In the genomic region with DNA sequence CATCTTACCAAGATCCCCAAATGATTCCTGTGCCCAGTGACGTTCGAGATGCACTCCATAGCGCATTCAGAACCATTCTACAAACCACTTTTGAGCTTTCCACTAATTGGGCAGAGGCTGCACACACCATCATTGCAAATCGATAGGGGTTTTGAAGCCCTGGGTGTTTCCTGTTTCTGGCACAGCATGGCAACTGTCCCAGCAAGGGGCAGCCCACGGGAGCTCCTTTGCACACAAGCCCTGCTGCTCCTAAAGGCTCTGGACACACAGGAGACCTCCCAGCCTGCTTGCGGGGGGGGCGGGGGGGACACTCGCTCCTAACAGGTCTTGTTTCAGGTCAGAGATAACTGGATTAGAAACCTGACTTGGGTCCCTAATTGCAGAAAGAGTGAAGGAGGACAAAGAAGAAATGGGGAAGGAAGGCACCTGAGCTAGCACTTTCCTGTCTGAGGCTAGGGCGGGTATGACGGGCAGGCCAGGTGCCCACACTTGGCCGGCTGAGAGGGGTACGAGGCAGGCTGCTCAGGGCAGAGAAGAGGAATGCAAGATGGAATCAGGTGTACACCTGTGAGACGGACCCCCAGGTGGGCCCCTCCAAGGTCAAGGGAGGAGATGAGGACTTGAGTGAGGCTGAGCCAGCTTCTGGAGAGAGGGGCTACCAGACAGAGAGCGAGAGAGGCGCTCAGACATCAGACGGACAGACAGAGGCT, we compare ENCODE assay signal across 8 cellular contexts. TPM values are rescaled to one million over a fixed set of nuclear protein-coding genes. Genes with fewer than 3 reads are reported as not detected.
DNase-seq lines count a peak whose midpoint lies in the region; ATAC-seq and TF ChIP-seq lines count a peak whose summit lies in the region.

No MANE protein-coding gene starts in this region.

- H3K27me3 Mint-ChIP-seq in stimulated activated naive CD8-positive, alpha-beta T cell treated with anti-CD3 and anti-CD28 coated beads, Interleukin-15, Interleukin-2, amounts not matched to agents 100 ng/mL and 50 ng/mL, for 24 hours: peaks cover 10% of the 10 kb centered on the region
- no peaks in the 10 kb centered on the region for H3K27me3 Mint-ChIP-seq in naive thymus-derived CD8-positive, alpha-beta T cell

- H3K4me3 ChIP-seq in coronary artery: peak overlapping the region; percentile 90
- peak overlapping the region; percentile 50 to 64 for H3K4me3 ChIP-seq in vagina

- no peaks in the 10 kb centered on the region for H3K36me3 Mint-ChIP-seq in stimulated activated naive CD8-positive, alpha-beta T cell treated with anti-CD3 and anti-CD28 coated beads, Interleukin-15, Interleukin-2, amounts not matched to agents 100 ng/mL and 50 ng/mL, for 24 hours (ENCODE audit: low read depth)
- H3K36me3 Mint-ChIP-seq in naive thymus-derived CD8-positive, alpha-beta T cell: no peaks in the 10 kb centered on the region

- CTCF ChIA-PET in GM10248 (lab: Yijun Ruan, JAX): interaction anchor here (0.8 to 1.5 kb wide), 2 partner anchors 11 to 15 kb away, joined by 3 to 6 read pairs; no protein-coding TSS in a partner anchor

- POLR2A ChIA-PET in naive thymus-derived CD8-positive, alpha-beta T cell (lab: Charles Lee): interaction anchor here (0.7 to 1.2 kb wide), 2 partner anchors 17 to 30 kb away, joined by 3 to 5 read pairs; no protein-coding TSS in a partner anchor
- POLR2A ChIA-PET in GM10248 (lab: Yijun Ruan, JAX): no interaction called here

- H3K27me3 ChIP-seq in vagina: no peaks in the 10 kb centered on the region

- no peak for DNase-seq in stimulated activated naive CD8-positive, alpha-beta T cell treated with anti-CD3 and anti-CD28 coated beads, Interleukin-15, Interleukin-2, amounts not matched to agents 100 U/mL and 50 U/mL, for 24 hours
- DNase-seq in coronary artery (ENCODE audit: low spot score) (no peak), vagina (ENCODE audit: extremely low spot score in 2 of 2) (no peak), GM10248 (ENCODE audit: extremely low spot score) (no peak), NCI-H2196 treated with DMSO at 0.1 percent for 48 hours (lab: John Stamatoyannopoulos, UW; ENCODE audit: unreplicated experiment) (no peak)
- no peak for DNase-seq in naive thymus-derived CD8-positive, alpha-beta T cell

- TF ChIP-seq CTCF in coronary artery (IDR thresholded peaks at IDR 0.05) (no peak), vagina (IDR thresholded peaks at IDR 0.05) (no peak), GM10248 (IDR thresholded peaks at IDR 0.05; ENCODE audit: control extremely low read depth, extremely low read depth, low read depth, missing control alignments) (no peak)

- H3K9me3 Mint-ChIP-seq in stimulated activated naive CD8-positive, alpha-beta T cell treated with anti-CD3 and anti-CD28 coated beads, Interleukin-15, Interleukin-2, amounts not matched to agents 100 ng/mL and 50 ng/mL, for 24 hours: no peaks in the 10 kb centered on the region
- H3K9me3 Mint-ChIP-seq in naive thymus-derived CD8-positive, alpha-beta T cell: no peaks in the 10 kb centered on the region

- H3K36me3 ChIP-seq in vagina: no peaks in the 10 kb centered on the region

- intact Hi-C loops in vagina (cut with DNase I): no loop called here

- TF ChIP-seq POLR2A in vagina (IDR thresholded peaks at IDR 0.05): no peak

- H3K9me3 ChIP-seq in vagina: no peaks in the 10 kb centered on the region

- H3K4me3 Mint-ChIP-seq in stimulated activated naive CD8-positive, alpha-beta T cell treated with anti-CD3 and anti-CD28 coated beads, Interleukin-15, Interleukin-2, amounts not matched to agents 100 ng/mL and 50 ng/mL, for 24 hours: peak overlapping the region; percentile 85
- peak overlapping the region; percentile 85 to 97 (median 94) for H3K4me3 Mint-ChIP-seq in naive thymus-derived CD8-positive, alpha-beta T cell

- no peak for ATAC-seq in stimulated activated naive CD8-positive, alpha-beta T cell treated with anti-CD3 and anti-CD28 coated beads, Interleukin-15, Interleukin-2, amounts not matched to agents 100 U/mL and 50 U/mL, for 24 hours
- peak; percentile 15 to 21 for ATAC-seq in naive thymus-derived CD8-positive, alpha-beta T cell
- no peak for ATAC-seq in activated CD4-positive, CD25-positive, alpha-beta regulatory T cell treated with anti-CD3 and anti-CD28 coated beads, Interleukin-2, amount 50 U/mL, for 24 hours

- peak overlapping the region; percentile 76 for H3K27ac Mint-ChIP-seq in stimulated activated naive CD8-positive, alpha-beta T cell treated with anti-CD3 and anti-CD28 coated beads, Interleukin-15, Interleukin-2, amounts not matched to agents 100 ng/mL and 50 ng/mL, for 24 hours
- H3K27ac Mint-ChIP-seq in naive thymus-derived CD8-positive, alpha-beta T cell: peak overlapping the region; percentile 40 to 94 (median 86)

- H3K4me1 Mint-ChIP-seq in stimulated activated naive CD8-positive, alpha-beta T cell treated with anti-CD3 and anti-CD28 coated beads, Interleukin-15, Interleukin-2, amounts not matched to agents 100 ng/mL and 50 ng/mL, for 24 hours (ENCODE audit: low read depth): peaks cover 17% of the 10 kb centered on the region
- peaks cover 9 to 24% (median 21%) of the 10 kb centered on the region in 4 donors for H3K4me1 Mint-ChIP-seq in naive thymus-derived CD8-positive, alpha-beta T cell

- peaks cover 9% of the 10 kb centered on the region for H3K4me1 ChIP-seq in vagina

- H3K27ac ChIP-seq in coronary artery (no peak overlapping the region), vagina (no peak overlapping the region)

RNA-seq across cellular contexts. Expression of gene FBP1, which starts 0.8 kb away (rescaled TPM):
- 1 to 10 TPM; 5.2 to 6.8 TPM for total RNA-seq in naive thymus-derived CD8-positive, alpha-beta T cell
- 10 to 100 TPM in 2 of 3 donors, 1 to 10 TPM in 1; 5.5 to 22.1 (median 15.6) TPM for polyA plus RNA-seq in naive thymus-derived CD8-positive, alpha-beta T cell
- 1.7 TPM for total RNA-seq in vagina

RNA-seq across cellular contexts. Expression of gene FBP2, which starts 44.9 kb away (rescaled TPM):
- not detected for total RNA-seq in naive thymus-derived CD8-positive, alpha-beta T cell
- polyA plus RNA-seq in naive thymus-derived CD8-positive, alpha-beta T cell: not detected
- total RNA-seq in vagina: not detected

Comparison
In these comparisons a context has a peak if more than half of its experiments do, and no peak if none do; other contexts are left out.
1. ATAC-seq: peak in naive thymus-derived CD8-positive, alpha-beta T cell (2 of 2); none in stimulated activated naive CD8-positive, alpha-beta T cell treated with anti-CD3 and anti-CD28 coated beads, Interleukin-15, Interleukin-2, amounts not matched to agents 100 U/mL and 50 U/mL, for 24 hours (single experiment) and activated CD4-positive, CD25-positive, alpha-beta regulatory T cell treated with anti-CD3 and anti-CD28 coated beads, Interleukin-2, amount 50 U/mL, for 24 hours (0 of 2).